9 cellular contexts compared by ENCODE assay signal in the genomic region with DNA sequence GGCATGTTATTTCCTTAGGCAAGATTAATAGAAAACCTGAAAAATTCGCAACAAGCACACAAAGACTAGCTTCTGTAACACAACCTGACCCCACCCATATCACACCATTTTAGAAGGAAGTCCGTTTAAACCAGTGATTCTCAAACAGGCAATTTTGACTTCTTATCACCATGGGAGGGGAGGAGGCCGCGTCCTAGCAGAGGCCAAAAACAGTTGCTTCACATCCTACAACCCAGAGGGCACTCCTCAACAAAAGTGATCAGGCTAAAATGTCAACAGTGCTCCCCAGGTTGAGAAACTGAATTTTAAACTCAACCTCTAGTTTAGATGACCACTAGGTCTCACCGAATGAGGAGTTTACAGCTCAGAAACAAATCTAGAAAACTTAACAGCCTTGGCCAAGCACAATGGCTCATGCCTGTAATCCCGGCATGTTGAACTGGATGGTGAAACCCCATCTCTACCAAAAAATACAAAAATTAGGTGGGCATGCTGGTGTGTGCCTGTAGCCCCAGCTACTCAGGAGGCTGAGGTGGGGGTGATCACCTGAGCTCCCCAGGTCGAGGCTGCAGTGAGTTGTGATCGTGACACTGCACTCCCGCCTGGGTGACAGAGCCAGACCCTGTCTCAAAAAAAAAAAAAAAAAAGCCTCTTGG. TPM values are rescaled to one million over a fixed set of nuclear protein-coding genes. Genes with fewer than 3 reads are reported as not detected.
A peak's percentile ranks its signal among the peaks of the same experiment; 100 is the strongest.
DNase-seq lines count a peak whose midpoint lies in the region; ATAC-seq, FAIRE-seq and TF ChIP-seq lines count a peak whose summit lies in the region.
"Had no signal": no experiment of that assay in that cellular context is flagged by ENCODE, and none has a peak within 500 bp of the region (broad histone marks: within the 10 kb centered on the region; RNA-seq: fewer than 3 reads in every experiment).

No MANE protein-coding gene starts in this region.

- peak; percentile 46; the same call in 1 of the 2 replicates for TF ChIP-seq EP300 in K562 (IDR thresholded peaks at IDR 0.05; ENCODE audit: low read length)

- CTCF ChIA-PET in IMR-90 (lab: Yijun Ruan, JAX), result interaction anchor here (0.5 to 0.7 kb wide), 2 partner anchors 49 to 110 kb away, joined by 3 to 5 read pairs; no protein-coding TSS in a partner anchor
- CTCF ChIA-PET in K562 (lab: Yijun Ruan, JAX; ENCODE audit: low intra/inter-chr PET ratio), result no interaction called here

- H3K4me2 ChIP-seq in BLaER1 (peak overlapping the region; percentile 96), IMR-90 (ENCODE audit: low read depth, low read length) (peak overlapping the region; percentile 94), K562 (ENCODE audit: insufficient read depth, low read length) (peak overlapping the region; percentile 96)

- no peak overlapping the region; the same call in 1 of the 2 replicates for H3K18ac ChIP-seq in IMR-90 (ENCODE audit: low read depth, low read length)

- BruUV-seq in IMR-90 (replicated peaks; lab: Mats Ljungman, UMichigan) (no TSS peak), K562 (replicated peaks; lab: Mats Ljungman, UMichigan) (no TSS peak)

- H3K9ac ChIP-seq in BLaER1, result peak overlapping the region; percentile 100
- H3K9ac ChIP-seq in IMR-90 (ENCODE audit: low read depth, low read length), result peak overlapping the region; percentile 62
- H3K9ac ChIP-seq in K562 (ENCODE audit: insufficient read depth in 1 of 2, low read depth in 2 of 2, low read length in 2 of 2), result peak overlapping the region; percentile 82 to 98; a peak in 3 of 4 replicates
- peak overlapping the region; percentile 93 for H3K9ac ChIP-seq in mucosa of stomach (ENCODE audit: low read length)

- H4K8ac ChIP-seq in IMR-90 (ENCODE audit: low read depth in 2 of 2, low read length in 2 of 2), result peak overlapping the region in 1 of 2 experiments; percentile 49; a peak in 2 of 4 replicates

- H2AK9ac ChIP-seq in IMR-90 (replicated peaks; ENCODE audit: low read depth, low read length, poor library complexity), result peak overlapping the region; percentile 22

- TF ChIP-seq CTCF in IMR-90 (conservative IDR thresholded peaks at IDR 0.05; ENCODE audit: low read depth, low read length) (no peak), K562 (IDR thresholded peaks at IDR 0.05 in 2 of 3, conservative IDR thresholded peaks at IDR 0.05 in 1 of 3; ENCODE audit: insufficient read depth in 2 of 3, low read depth in 1 of 3, low read length in 3 of 3) (no peak)

- H3K9me1 ChIP-seq in IMR-90 (ENCODE audit: insufficient read depth, low read length), result peaks cover 9% of the 10 kb centered on the region
- H3K9me1 ChIP-seq in K562 (ENCODE audit: control insufficient read depth, insufficient read depth, low read length), result no peaks in the 10 kb centered on the region

- ATAC-seq in IMR-90 (ENCODE audit: low read depth) (no peak), K562 (peak; percentile 16), HG03565 (IDR thresholded peaks at IDR 0.05; ENCODE audit: unreplicated experiment) (no peak), GM18873 (IDR thresholded peaks at IDR 0.05; ENCODE audit: low FRiP score, unreplicated experiment) (no peak)

- DNase-seq in IMR-90 (no peak), K562 (ENCODE audit: extremely low read depth in 1 of 4, low spot score in 3 of 4) (peak in 2 of 4 experiments; percentile 14 to 66), AG20443 (ENCODE audit: low spot score) (no peak), DMS153 (lab: John Stamatoyannopoulos, UW) (no peak)

- H2BK120ac ChIP-seq in IMR-90 (ENCODE audit: low read depth, low read length), result 0 out of 2 replicates have a peak overlapping the region, but pooled peaks have one; percentile 5

- H2BK5ac ChIP-seq in IMR-90 (ENCODE audit: low read depth, low read length, poor library complexity, severe bottlenecking), result peak overlapping the region; percentile 85

- intact Hi-C loops in IMR-90 (cut with micrococcal nuclease), result no loop called here
- intact Hi-C loops in K562 (cut with micrococcal nuclease), result no loop called here

- H3K4ac ChIP-seq in IMR-90 (ENCODE audit: low read depth, low read length), result peak overlapping the region; percentile 24; the same call in 1 of the 2 replicates

- H3K36me3 ChIP-seq in BLaER1 (peaks cover 42% of the 10 kb centered on the region), IMR-90 (ENCODE audit: control insufficient read depth, insufficient read depth, low read length) (peaks cover 8% of the 10 kb centered on the region), K562 (ENCODE audit: control insufficient read depth, insufficient read depth, low read length) (peaks cover 70% of the 10 kb centered on the region), mucosa of stomach (ENCODE audit: control insufficient read depth, insufficient read depth, low read length) (no peaks in the 10 kb centered on the region)

- H2AK5ac ChIP-seq in IMR-90 (ENCODE audit: low read depth, low read length), result 0 out of 2 replicates have a peak overlapping the region, but pooled peaks have one; percentile 2

- H3K27me3 ChIP-seq in BLaER1 (no peaks in the 10 kb centered on the region), IMR-90 (ENCODE audit: control insufficient read depth, insufficient read depth, low read length) (no peaks in the 10 kb centered on the region), K562 (ENCODE audit: control insufficient read depth in 2 of 2, insufficient read depth in 2 of 2, low read length in 2 of 2) (no peaks in the 10 kb centered on the region), mucosa of stomach (ENCODE audit: control insufficient read depth, insufficient read depth, low read length) (no peaks in the 10 kb centered on the region)
- H3K27me3 ChIP-seq: SJCRH30 had no signal

- H2BK20ac ChIP-seq in IMR-90 (ENCODE audit: low read depth, low read length), result no peak overlapping the region

- H2AFZ ChIP-seq in IMR-90 (replicated peaks; ENCODE audit: low read length, poor library complexity) (no peak overlapping the region), K562 (ENCODE audit: low read depth, low read length) (no peak overlapping the region)

- H4K91ac ChIP-seq in IMR-90 (ENCODE audit: insufficient read depth, low read depth, low read length), result no peak overlapping the region

- H3K4me1 ChIP-seq in BLaER1 (peaks cover 37% of the 10 kb centered on the region), IMR-90 (ENCODE audit: control insufficient read depth, insufficient read depth, low read length) (peaks cover 13% of the 10 kb centered on the region), K562 (replicated peaks in 1 of 2; ENCODE audit: control insufficient read depth in 2 of 2, insufficient read depth in 2 of 2, low read length in 2 of 2) (peaks cover 16 to 39% of the 10 kb centered on the region in 2 experiments), mucosa of stomach (ENCODE audit: control insufficient read depth, insufficient read depth, low read length) (peaks cover 51% of the 10 kb centered on the region)

- peaks cover 98% of the 10 kb centered on the region for H3K79me2 ChIP-seq in K562 (ENCODE audit: control insufficient read depth, insufficient read depth, low read length)

- dilution Hi-C loops in IMR-90 (cut with HindIII; ENCODE audit: low sequenced_read_pairs, unreplicated experiment), result no loop called here

- H3K56ac ChIP-seq in IMR-90 (ENCODE audit: extremely low read depth, insufficient read depth, low read length), result peak overlapping the region; percentile 32; the same call in 1 of the 2 replicates

- no peak overlapping the region for H2BK15ac ChIP-seq in IMR-90 (ENCODE audit: low read depth, low read length)

- FAIRE-seq in K562 (lab: Jason Lieb, UNC), result peak; percentile 70

- H4K5ac ChIP-seq in IMR-90 (ENCODE audit: low read depth, low read length), result peak overlapping the region; percentile 65

- H3K4me3 ChIP-seq in BLaER1 (peak overlapping the region; percentile 92), IMR-90 (ENCODE audit: insufficient read depth, low read depth, low read length) (no peak overlapping the region; the same call in 1 of the 2 replicates), K562 (peak overlapping the region; percentile 90), mucosa of stomach (ENCODE audit: low read length) (no peak overlapping the region)

- no peak for TF ChIP-seq RAD21 in IMR-90 (IDR thresholded peaks at IDR 0.05; ENCODE audit: low read length)
- TF ChIP-seq RAD21 in K562 (CRISPR knock-in tag; conservative IDR thresholded peaks at IDR 0.05 in 1 of 2, IDR thresholded peaks at IDR 0.05 in 1 of 2), result no peak

- peak overlapping the region; percentile 100 for H3K27ac ChIP-seq in BLaER1
- H3K27ac ChIP-seq in IMR-90 (ENCODE audit: insufficient read depth, low read length), result peak overlapping the region; percentile 38; the same call in 1 of the 2 replicates
- H3K27ac ChIP-seq in K562 (ENCODE audit: extremely low read depth, low read depth, low read length), result peak overlapping the region; percentile 100
- H3K27ac ChIP-seq: SJCRH30 had no signal

- H3K23ac ChIP-seq in IMR-90 (ENCODE audit: low read depth, low read length), result peak overlapping the region; percentile 86

- no CpG with 5 or more reads among the region's 9 CpGs for WGBS in IMR-90 (ENCODE audit: extremely low coverage in 2 of 2, insufficient read length in 1 of 2), 2 experiments
- 2% methylated on average over 7 of the region's 9 CpGs for WGBS in K562 (ENCODE audit: insufficient coverage, low coverage, missing lambda C conversion rate)

- H4K20me1 ChIP-seq in BLaER1 (peaks cover 81% of the 10 kb centered on the region), IMR-90 (ENCODE audit: insufficient read depth, low read length) (peaks cover 75% of the 10 kb centered on the region), K562 (replicated peaks; ENCODE audit: control insufficient read depth, insufficient read depth, low read length) (peaks cover 22% of the 10 kb centered on the region)

- H3K9me3 ChIP-seq in BLaER1 (no peaks in the 10 kb centered on the region), IMR-90 (ENCODE audit: control insufficient read depth, insufficient read depth, low read length) (no peaks in the 10 kb centered on the region), K562 (replicated peaks; ENCODE audit: control insufficient read depth, insufficient read depth, low read depth, low read length) (no peaks in the 10 kb centered on the region), mucosa of stomach (ENCODE audit: control insufficient read depth, low read length) (no peaks in the 10 kb centered on the region)
- H3K9me3 ChIP-seq: SJCRH30 had no signal

- TF ChIP-seq POLR2A in IMR-90 (IDR thresholded peaks at IDR 0.05; ENCODE audit: low read depth, low read length), result no peak
- peak; percentile 45 for TF ChIP-seq POLR2A in K562 (conservative IDR thresholded peaks at IDR 0.05)

- H3K14ac ChIP-seq in IMR-90 (replicated peaks; ENCODE audit: low read depth, low read length), result peak overlapping the region; percentile 53; the same call in 1 of the 2 replicates

- POLR2A ChIA-PET in IMR-90 (lab: Charles Lee; ENCODE audit: unreplicated experiment), result interaction anchor here (0.8 kb wide), 1 partner anchor 122 kb away, joined by 16 read pairs; no protein-coding TSS in a partner anchor
- POLR2A ChIA-PET in K562 (lab: Yijun Ruan, JAX), result interaction anchor here (0.7 to 1.7 kb wide), 3 partner anchors 10 to 83 kb away, joined by 3 to 4 read pairs (median 4); no protein-coding TSS in a partner anchor

- peaks cover 0 to 24% of the 10 kb centered on the region in 2 experiments; a peak in 2 of 4 replicates for H3K79me1 ChIP-seq in IMR-90 (ENCODE audit: low read depth in 1 of 2, low read length in 2 of 2)

- in situ Hi-C loops in IMR-90 (cut with MboI; ENCODE audit: low sequenced_read_pairs), result no loop called here
- in situ Hi-C loops in K562 (cut with MboI), result no loop called here

RNA-seq across cellular contexts. Expression of gene SNX5, which starts 3.4 kb away (rescaled TPM):
- total RNA-seq in IMR-90 (2012; rRNA removed) (65.4 and 85.0 TPM in 2 replicates), K562 (2014; rRNA removed) (150 and 171 TPM in 2 replicates), K562 (2014; rRNA removed; fragmentation: Illumina TruSeq; extraction: Trizol) (157 and 183 TPM in 2 replicates), K562 (2015; rRNA removed; fragmentation: Illumina TruSeq; extraction: Trizol) (156 and 164 TPM in 2 replicates), K562 (2021) (128 and 142 TPM in 2 replicates)
- polyA plus RNA-seq in IMR-90 (2012; rRNA removed) (76.7 and 92.8 TPM in 2 replicates), K562 (2011; rRNA removed) (139 and 174 TPM in 2 replicates), K562 (2014; fragmentation: Illumina TruSeq; extraction: Trizol) (150 and 160 TPM in 2 replicates), K562 (2014; fragmentation: Nextera tagmentation; extraction: Ambion mirVana) (10 to 100 TPM; 53.5 to 69.8 TPM), K562 (2014; rRNA removed) (232 and 276 TPM in 2 replicates)
- 36.7 and 37.4 TPM in 2 replicates for polyA plus RNA-seq in IMR-90 (2012; cell fraction: cytosol; rRNA removed)
- 163 and 192 TPM in 2 replicates for polyA plus RNA-seq in IMR-90 (2012; cell fraction: nucleus; rRNA removed; ENCODE audit: low replicate concordance)
- total RNA-seq in K562 (2011; cell fraction: chromatin; rRNA removed; ENCODE audit: low replicate concordance), result 174 and 330 TPM in 2 replicates
- total RNA-seq in K562 (2011; cell fraction: nucleolus; rRNA removed), result 139 and 146 TPM in 2 replicates
- 189 and 260 TPM in 2 replicates for total RNA-seq in K562 (2011; cell fraction: nucleoplasm; rRNA removed)
- polyA plus RNA-seq in K562 (2011; cell fraction: cytosol; rRNA removed), result 84.9 and 100 TPM in 2 replicates
- 170 and 187 TPM in 2 replicates for polyA plus RNA-seq in K562 (2011; cell fraction: nucleus; rRNA removed)
- polyA plus RNA-seq in K562 (2012), result 122 and 132 TPM in 2 replicates
- polyA minus RNA-seq in K562 (2011; rRNA and poly(A)+ RNA removed), result 156 and 164 TPM in 2 replicates
- 70.9 and 78.5 TPM in 2 replicates for polyA minus RNA-seq in K562 (2011; cell fraction: cytosol; rRNA and poly(A)+ RNA removed)
- 156 and 184 TPM in 2 replicates for polyA minus RNA-seq in K562 (2011; cell fraction: nucleus; rRNA and poly(A)+ RNA removed)

RNA-seq across cellular contexts. Expression of gene MGME1, which starts 3.6 kb away (rescaled TPM):
- 7.2 and 8.1 TPM in 2 replicates for total RNA-seq in IMR-90 (2012; rRNA removed)
- polyA plus RNA-seq in IMR-90 (2012; rRNA removed), result 7.1 and 9.3 TPM in 2 replicates
- polyA plus RNA-seq in IMR-90 (2012; cell fraction: cytosol; rRNA removed), result 2.2 and 2.3 TPM in 2 replicates
- 4.7 and 13.8 TPM in 2 replicates for polyA plus RNA-seq in IMR-90 (2012; cell fraction: nucleus; rRNA removed; ENCODE audit: low replicate concordance)
- total RNA-seq in K562 (2011; cell fraction: chromatin; rRNA removed; ENCODE audit: low replicate concordance), result 27.5 and 51.1 TPM in 2 replicates
- total RNA-seq in K562 (2011; cell fraction: nucleolus; rRNA removed), result 29.0 and 30.2 TPM in 2 replicates
- total RNA-seq in K562 (2011; cell fraction: nucleoplasm; rRNA removed), result 29.8 and 32.3 TPM in 2 replicates
- total RNA-seq in K562 (2014; rRNA removed), result 15.6 and 15.9 TPM in 2 replicates
- total RNA-seq in K562 (2014; rRNA removed; fragmentation: Illumina TruSeq; extraction: Trizol), result 38.6 and 42.7 TPM in 2 replicates
- total RNA-seq in K562 (2015; rRNA removed; fragmentation: Illumina TruSeq; extraction: Trizol), result 34.1 and 35.0 TPM in 2 replicates
- 29.2 and 30.6 TPM in 2 replicates for total RNA-seq in K562 (2021)
- 25.9 and 36.0 TPM in 2 replicates for polyA plus RNA-seq in K562 (2011; rRNA removed)
- 12.0 and 17.2 TPM in 2 replicates for polyA plus RNA-seq in K562 (2011; cell fraction: cytosol; rRNA removed)
- 15.6 and 16.5 TPM in 2 replicates for polyA plus RNA-seq in K562 (2011; cell fraction: nucleus; rRNA removed)
- polyA plus RNA-seq in K562 (2012), result 33.1 and 37.6 TPM in 2 replicates
- 41.3 and 45.1 TPM in 2 replicates for polyA plus RNA-seq in K562 (2014; fragmentation: Illumina TruSeq; extraction: Trizol)
- polyA plus RNA-seq in K562 (2014; fragmentation: Nextera tagmentation; extraction: Ambion mirVana), result 10 to 100 TPM; 13.4 to 20.7 TPM
- 23.1 and 27.3 TPM in 2 replicates for polyA plus RNA-seq in K562 (2014; rRNA removed)
- 35.0 and 37.2 TPM in 2 replicates for polyA minus RNA-seq in K562 (2011; rRNA and poly(A)+ RNA removed)
- polyA minus RNA-seq in K562 (2011; cell fraction: cytosol; rRNA and poly(A)+ RNA removed), result 19.7 and 26.8 TPM in 2 replicates
- polyA minus RNA-seq in K562 (2011; cell fraction: nucleus; rRNA and poly(A)+ RNA removed), result 16.3 and 30.9 TPM in 2 replicates

Comparison
In these comparisons a context has a peak if more than half of its experiments do, and no peak if none do; other contexts are left out.
1. H3K27ac ChIP-seq: peak in every context shown above with its lines; median percentile 100 in BLaER1; 100 in K562; 38 in IMR-90.
2. H3K4me3 ChIP-seq: peak in BLaER1 (single experiment) and K562 (single experiment); none in IMR-90 (single experiment) and mucosa of stomach (single experiment).
3. Peak in every context shown above with its lines, with median percentiles within 50 percentile points of each other: H3K4me2 ChIP-seq and H3K9ac ChIP-seq.